Comparison of ENCODE assay signal across 9 cellular contexts in the genomic region with DNA sequence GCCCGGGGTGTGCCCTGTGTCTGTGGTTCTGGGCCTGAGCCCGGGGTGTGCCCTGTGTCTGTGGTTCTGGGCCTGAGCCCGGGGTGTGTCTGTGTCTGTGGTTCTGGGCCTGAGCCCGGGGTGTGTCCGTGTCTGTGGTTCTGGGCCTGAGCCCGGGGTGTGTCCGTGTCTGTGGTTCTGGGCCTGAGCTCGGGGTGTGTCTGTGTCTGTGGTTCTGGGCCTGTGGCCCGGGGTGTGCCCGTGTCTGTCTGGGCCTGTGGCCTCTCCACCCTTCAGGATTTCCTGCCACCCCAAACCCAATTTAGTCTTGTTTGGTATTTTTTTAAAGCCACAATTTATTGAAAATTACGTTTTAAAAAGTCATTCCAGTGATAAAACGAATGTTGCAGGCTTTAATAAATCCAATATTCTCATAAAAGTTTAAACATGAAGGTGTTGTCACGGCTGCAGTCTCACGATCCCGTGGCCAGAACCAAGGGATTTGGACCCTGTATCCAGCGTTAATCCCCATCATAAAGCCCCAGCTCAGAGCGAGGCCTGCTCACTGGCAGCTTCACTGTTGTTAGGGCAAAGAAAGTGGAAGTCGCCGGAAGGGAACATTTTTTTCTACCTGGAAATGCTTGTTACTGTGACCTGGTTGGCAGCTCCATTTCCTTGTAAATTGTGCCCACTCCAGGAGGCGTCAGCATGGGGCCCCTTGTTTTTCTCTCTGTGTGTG.
DNase-seq lines count a peak whose midpoint lies in the region; ATAC-seq and TF ChIP-seq lines count a peak whose summit lies in the region.
"Had no signal": no experiment of that assay in that cellular context is flagged by ENCODE, and none has a peak within 500 bp of the region (broad histone marks: within the 10 kb centered on the region; RNA-seq: fewer than 3 reads in every experiment).

No MANE protein-coding gene starts in this region.

- no TSS peak for BruUV-seq in Calu3 (replicated peaks; lab: Mats Ljungman, UMichigan)

- TF ChIP-seq CTCF in CD14-positive monocyte (IDR thresholded peaks at IDR 0.05) (no peak), Calu3 (IDR thresholded peaks at IDR 0.05; ENCODE audit: unreplicated experiment) (no peak), omental fat pad (IDR thresholded peaks at IDR 0.05) (no peak)

- H3K4me3 Mint-ChIP-seq in CD14-positive monocyte: no peak overlapping the region
- H3K4me3 Mint-ChIP-seq in T-cell: peak overlapping the region; percentile 49 to 73 (median 50)
- peak overlapping the region; percentile 37 for H3K4me3 Mint-ChIP-seq in central memory CD8-positive, alpha-beta T cell
- peak overlapping the region; percentile 28 to 83 (median 72) for H3K4me3 Mint-ChIP-seq in naive thymus-derived CD8-positive, alpha-beta T cell
- H3K4me3 Mint-ChIP-seq in Calu3 (ENCODE audit: low read depth, unreplicated experiment): no peak overlapping the region

- H3K9me3 Mint-ChIP-seq in CD14-positive monocyte (peaks cover 4 to 36% (median 10%) of the 10 kb centered on the region in 7 donors), T-cell (peaks cover 0 to 8% (median 0%) of the 10 kb centered on the region in 3 donors), Calu3 (ENCODE audit: low read depth, unreplicated experiment) (peaks cover 5% of the 10 kb centered on the region)
- peaks cover 6% of the 10 kb centered on the region for H3K9me3 Mint-ChIP-seq in central memory CD8-positive, alpha-beta T cell
- peaks cover 0 to 40% (median 8%) of the 10 kb centered on the region in 9 donors for H3K9me3 Mint-ChIP-seq in naive thymus-derived CD8-positive, alpha-beta T cell

- DNase-seq in CD14-positive monocyte (ENCODE audit: low spot score): no peak
- peak in 18 of 34 experiments; percentile 11 to 53 (median 34) for DNase-seq in T-cell
- DNase-seq in central memory CD8-positive, alpha-beta T cell (ENCODE audit: low spot score in 2 of 2): peak in 1 of 2 donors; percentile 35
- DNase-seq in naive thymus-derived CD8-positive, alpha-beta T cell: peak in 3 of 10 donors; percentile 22 to 50 (median 35)
- DNase-seq in Calu3: no peak
- DNase-seq in omental fat pad (ENCODE audit: low spot score): no peak
- DNase-seq in T1000 (lab: John Stamatoyannopoulos, UW): no peak
- DNase-seq in SW480 (ENCODE audit: low spot score): no peak
- DNase-seq: NCI-H2171 treated with DMSO at 0.1 percent for 48 hours had no signal

- CTCF ChIA-PET in T-cell (lab: Charles Lee) (no interaction called here), Calu3 (lab: Charles Lee) (no interaction called here)

- intact Hi-C loops in CD14-positive monocyte (cut with micrococcal nuclease) (no loop called here), Calu3 (cut with micrococcal nuclease; ENCODE audit: unreplicated experiment) (no loop called here)

- POLR2A ChIA-PET in T-cell (lab: Charles Lee): no interaction called here
- POLR2A ChIA-PET in naive thymus-derived CD8-positive, alpha-beta T cell (lab: Charles Lee): no interaction called here

- peaks cover 65 to 75% of the 10 kb centered on the region in 2 donors for H3K36me3 Mint-ChIP-seq in CD14-positive monocyte
- H3K36me3 Mint-ChIP-seq in T-cell: peaks cover 66% of the 10 kb centered on the region
- H3K36me3 Mint-ChIP-seq in central memory CD8-positive, alpha-beta T cell (ENCODE audit: insufficient read depth): peaks cover 39% of the 10 kb centered on the region
- peaks cover 23 to 67% (median 56%) of the 10 kb centered on the region in 3 donors for H3K36me3 Mint-ChIP-seq in naive thymus-derived CD8-positive, alpha-beta T cell
- peaks cover 22% of the 10 kb centered on the region for H3K36me3 Mint-ChIP-seq in Calu3 (ENCODE audit: insufficient read depth, unreplicated experiment)

- H3K4me1 Mint-ChIP-seq in CD14-positive monocyte (peaks cover 4% of the 10 kb centered on the region), T-cell (peaks cover 60 to 63% (median 62%) of the 10 kb centered on the region in 3 donors), Calu3 (ENCODE audit: low read depth, unreplicated experiment) (no peaks in the 10 kb centered on the region)
- peaks cover 68% of the 10 kb centered on the region for H3K4me1 Mint-ChIP-seq in central memory CD8-positive, alpha-beta T cell
- peaks cover 40 to 70% (median 58%) of the 10 kb centered on the region in 4 donors for H3K4me1 Mint-ChIP-seq in naive thymus-derived CD8-positive, alpha-beta T cell

- ATAC-seq in T-cell (replicated peaks in 1 of 4) (peak; percentile 15 to 62 (median 51)), omental fat pad (ENCODE audit: low FRiP score) (no peak)
- peak; percentile 54 for ATAC-seq in central memory CD8-positive, alpha-beta T cell (replicated peaks; ENCODE audit: extremely low read depth, poor library complexity, severe bottlenecking)
- ATAC-seq in naive thymus-derived CD8-positive, alpha-beta T cell: peak; percentile 34 to 46

- no peaks in the 10 kb centered on the region for H3K27me3 Mint-ChIP-seq in CD14-positive monocyte (ENCODE audit: low read depth in 3 of 3)
- no peaks in the 10 kb centered on the region for H3K27me3 Mint-ChIP-seq in T-cell
- no peaks in the 10 kb centered on the region for H3K27me3 Mint-ChIP-seq in central memory CD8-positive, alpha-beta T cell
- H3K27me3 Mint-ChIP-seq in naive thymus-derived CD8-positive, alpha-beta T cell: no peaks in the 10 kb centered on the region
- no peaks in the 10 kb centered on the region for H3K27me3 Mint-ChIP-seq in Calu3 (ENCODE audit: unreplicated experiment)

- H3K27ac Mint-ChIP-seq in CD14-positive monocyte (peak overlapping the region in 5 of 7 donors; percentile 17 to 87 (median 75)), T-cell (peak overlapping the region; percentile 91 to 93), Calu3 (ENCODE audit: unreplicated experiment) (no peak overlapping the region)
- H3K27ac Mint-ChIP-seq in central memory CD8-positive, alpha-beta T cell (ENCODE audit: low read depth): peak overlapping the region; percentile 89
- H3K27ac Mint-ChIP-seq in naive thymus-derived CD8-positive, alpha-beta T cell: peak overlapping the region; percentile 83 to 95 (median 90)

Comparison
In these comparisons a context has a peak if more than half of its experiments do, and no peak if none do; other contexts are left out.
1. DNase-seq: peak in T-cell (18 of 34); none in CD14-positive monocyte (single experiment), Calu3 (single experiment), omental fat pad (single experiment), T1000 (single experiment) and SW480 (single experiment).
2. H3K4me3 Mint-ChIP-seq: peak in T-cell (3 of 3), central memory CD8-positive, alpha-beta T cell (single experiment) and naive thymus-derived CD8-positive, alpha-beta T cell (10 of 10); none in CD14-positive monocyte (0 of 2) and Calu3 (single experiment).